9 cellular contexts compared by ENCODE assay signal in the genomic region with DNA sequence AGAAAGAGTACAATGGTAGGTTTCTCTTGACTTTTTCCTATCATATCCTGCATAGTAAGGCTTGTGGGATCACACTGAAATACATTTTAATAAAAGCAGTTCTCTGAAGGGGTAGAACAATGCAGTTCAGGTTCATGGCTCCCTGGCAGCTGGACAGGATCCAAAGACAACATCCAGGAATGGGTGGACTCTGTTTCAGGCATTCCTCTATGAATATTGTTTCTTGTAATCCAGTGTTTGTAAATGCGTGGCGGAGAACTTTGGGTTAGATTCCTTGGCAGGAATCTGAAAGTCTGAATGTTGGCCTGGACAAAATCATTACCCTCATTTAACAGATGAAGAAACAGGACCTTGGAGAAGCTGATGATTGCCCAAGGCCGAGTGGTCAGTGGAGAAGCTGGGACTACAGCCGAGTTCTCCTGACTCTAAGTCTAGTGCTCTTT. TPM values are rescaled to one million over a fixed set of nuclear protein-coding genes. Genes with fewer than 3 reads are reported as not detected.
A peak's percentile ranks its signal among the peaks of the same experiment; 100 is the strongest.
DNase-seq lines count a peak whose midpoint lies in the region; ATAC-seq, FAIRE-seq and TF ChIP-seq lines count a peak whose summit lies in the region.
"Had no signal": no experiment of that assay in that cellular context is flagged by ENCODE, and none has a peak within 500 bp of the region (broad histone marks: within the 10 kb centered on the region; RNA-seq: fewer than 3 reads in every experiment).

No MANE protein-coding gene starts in this region.

- peak; percentile 84 for DNase-seq in AG10803 (ENCODE audit: low read depth)
- peak; percentile 38 for DNase-seq in NCI-H2029 treated with DMSO at 0.1 percent for 48 hours (lab: John Stamatoyannopoulos, UW)
- peak; percentile 51 for DNase-seq in myocyte (ENCODE audit: low read depth)
- no peak for DNase-seq in DMS114 treated with DMSO at 0.1 percent for 48 hours (lab: John Stamatoyannopoulos, UW; ENCODE audit: unreplicated experiment)
- DNase-seq in stimulated activated CD4-positive, alpha-beta T cell treated with anti-CD3 and anti-CD28 coated beads, Interleukin-2, amount 100 ng/mL, for 24 hours, result no peak
- no peak for DNase-seq in activated CD4-positive, alpha-beta T cell treated with anti-CD3 and anti-CD28 coated beads, Interleukin-2, amount 50 U/mL, for 4 hours
- DNase-seq: dorsolateral prefrontal cortex had no signal

- H3K4me3 ChIP-seq in AG10803 (ENCODE audit: low read length), result no peak overlapping the region
- H3K4me3 ChIP-seq: dorsolateral prefrontal cortex had no signal

- TF ChIP-seq CTCF in AG10803 (conservative IDR thresholded peaks at IDR 0.05; ENCODE audit: low read length), result no peak

- FAIRE-seq in endometrium (lab: Jason Lieb, UNC), result peak; percentile 15

- no peak for ATAC-seq in GM18907 (IDR thresholded peaks at IDR 0.05; ENCODE audit: unreplicated experiment)

RNA-seq across cellular contexts. Expression of a gene that starts 43.5 kb away (rescaled TPM):
- total RNA-seq in myocyte, result 11.9 and 14.8 TPM in 2 replicates
- 1.4 TPM for polyA plus RNA-seq in myocyte (2012)

Comparison
In these comparisons a context has a peak if more than half of its experiments do, and no peak if none do; other contexts are left out.
1. DNase-seq: peak in AG10803 (single experiment), NCI-H2029 treated with DMSO at 0.1 percent for 48 hours (single experiment) and myocyte (single experiment); none in DMS114 treated with DMSO at 0.1 percent for 48 hours (single experiment), stimulated activated CD4-positive, alpha-beta T cell treated with anti-CD3 and anti-CD28 coated beads, Interleukin-2, amount 100 ng/mL, for 24 hours (0 of 2) and activated CD4-positive, alpha-beta T cell treated with anti-CD3 and anti-CD28 coated beads, Interleukin-2, amount 50 U/mL, for 4 hours (0 of 2).